12 cellular contexts compared by ENCODE assay signal in genomic region chr1:239914827-239915231, GRCh38.
DNase-seq lines count a peak whose midpoint lies in the region; ATAC-seq and TF ChIP-seq lines count a peak whose summit lies in the region.
"Had no signal": no experiment of that assay in that cellular context is flagged by ENCODE, and none has a peak within 500 bp of the region (broad histone marks: within the 10 kb centered on the region; RNA-seq: fewer than 3 reads in every experiment).

No MANE protein-coding gene starts in this region.

- DNase-seq in SKM-1 treated with dmso at 0.1 percent for 144 hours (lab: John Stamatoyannopoulos, UW; ENCODE audit: unreplicated experiment), result peak; percentile 18
- DNase-seq in SKM-1 (lab: John Stamatoyannopoulos, UW; ENCODE audit: unreplicated experiment), result no peak
- DNase-seq in foreskin fibroblast, result peak; percentile 64 to 84
- DNase-seq in upper lobe of right lung, result no peak
- DNase-seq in central memory CD4-positive, alpha-beta T cell, result no peak
- no peak for DNase-seq in iPS-NIHi11 (ENCODE audit: low spot score)
- DNase-seq: NCI-H345; stimulated activated naive CD8-positive, alpha-beta T cell treated with anti-CD3 and anti-CD28 coated beads, Interleukin-15, amount 100 ng/mL, for 72 hours had no signal

- no peak overlapping the region for H3K27ac ChIP-seq in upper lobe of right lung
- H3K27ac ChIP-seq: BLaER1 had no signal

- H3K36me3 ChIP-seq in upper lobe of right lung, result no peaks in the 10 kb centered on the region
- H3K36me3 ChIP-seq: BLaER1 had no signal

- H3K4me1 ChIP-seq in upper lobe of right lung, result no peaks in the 10 kb centered on the region
- H3K4me1 ChIP-seq: BLaER1 had no signal

- ATAC-seq in SK-N-SH treated with all-trans-retinoic acid at 6 μM for 48 hours (peak; percentile 93), upper lobe of right lung (peak; percentile 10), GM19452 (IDR thresholded peaks at IDR 0.05; ENCODE audit: unreplicated experiment) (no peak)
- ATAC-seq: HCT116; stimulated activated naive CD8-positive, alpha-beta T cell treated with anti-CD3 and anti-CD28 coated beads, Interleukin-15, amount 100 ng/mL, for 72 hours had no signal

- no peak overlapping the region for H3K4me3 ChIP-seq in foreskin fibroblast (ENCODE audit: low read depth in 1 of 2, low read length in 2 of 2)
- H3K4me3 ChIP-seq in upper lobe of right lung, result no peak overlapping the region
- H3K4me3 ChIP-seq: BLaER1 had no signal

- peak; percentile 17 for TF ChIP-seq CTCF in foreskin fibroblast (IDR thresholded peaks at IDR 0.05; ENCODE audit: low read depth, low read length)
- TF ChIP-seq CTCF in upper lobe of right lung (IDR thresholded peaks at IDR 0.05), result no peak

- no peaks in the 10 kb centered on the region for H3K9me3 ChIP-seq in upper lobe of right lung
- H3K9me3 ChIP-seq: BLaER1 had no signal

- H3K27me3 ChIP-seq in upper lobe of right lung, result no peaks in the 10 kb centered on the region
- H3K27me3 ChIP-seq: BLaER1 had no signal

- intact Hi-C loops in upper lobe of right lung (cut with DNase I), result no loop called here

TF ChIP-seq in SK-N-SH treated with all-trans-retinoic acid at 6 μM for 48 hours, 23 proteins besides CTCF, POLR2A, EP300 and RAD21:
- TF ChIP-seq ZC3H10 (CRISPR knock-in tag; IDR thresholded peaks at IDR 0.05), result peak; percentile 77
- TF ChIP-seq ZNF8 (CRISPR knock-in tag; IDR thresholded peaks at IDR 0.05), result no peak
- peak; percentile 80 for TF ChIP-seq TOX (CRISPR knock-in tag; IDR thresholded peaks at IDR 0.05; ENCODE audit: borderline replicate concordance)

Comparison
In these comparisons a context has a peak if more than half of its experiments do, and no peak if none do; other contexts are left out.
1. DNase-seq: peak in SKM-1 treated with dmso at 0.1 percent for 144 hours (single experiment) and foreskin fibroblast (2 of 2); none in SKM-1 (single experiment), upper lobe of right lung (single experiment), central memory CD4-positive, alpha-beta T cell (single experiment) and iPS-NIHi11 (single experiment).